6 cellular contexts compared by ENCODE assay signal in the genomic region with DNA sequence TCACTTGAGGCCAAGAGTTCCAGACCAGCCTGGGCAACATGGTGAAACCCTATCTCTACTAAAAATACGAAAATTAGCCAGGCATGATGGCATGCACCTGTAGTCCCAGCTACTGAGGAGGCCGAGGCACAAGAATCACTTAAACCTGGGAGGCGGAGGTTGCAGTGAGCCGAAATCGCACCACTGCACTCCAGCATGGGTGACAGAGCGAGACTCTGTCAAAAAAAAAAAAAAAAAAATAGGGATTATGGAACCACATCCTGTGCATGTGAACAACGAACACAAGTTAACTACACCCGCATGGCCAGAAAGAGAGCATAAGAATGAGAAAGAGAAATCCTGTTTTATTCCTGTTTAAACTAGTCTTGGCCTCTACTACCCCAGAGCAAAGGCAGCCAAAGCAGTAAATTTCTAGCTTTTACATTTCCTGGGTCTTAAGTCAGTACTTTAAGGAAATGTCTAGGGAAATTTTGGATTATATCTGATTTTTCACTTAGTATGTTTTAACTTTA.
A peak's percentile ranks its signal among the peaks of the same experiment; 100 is the strongest.
DNase-seq lines count a peak whose midpoint lies in the region; ATAC-seq and TF ChIP-seq lines count a peak whose summit lies in the region.
"Not testable (repeated sequence)": the region's sequence is repeated elsewhere in the genome, so short reads cannot be mapped to it uniquely, and the experiment has no call there.

No MANE protein-coding gene starts in this region.

- TF ChIP-seq POLR2A in esophagus squamous epithelium (IDR thresholded peaks at IDR 0.05); thyroid gland (IDR thresholded peaks at IDR 0.05): not testable (repeated sequence)

- intact Hi-C loops in esophagus squamous epithelium (cut with DNase I); thyroid gland (cut with DNase I): not testable (repeated sequence)

- H3K9me3 ChIP-seq in DND-41 (ENCODE audit: insufficient read depth, low read length, severe bottlenecking); SJCRH30 (replicated peaks); esophagus squamous epithelium; cardiac muscle cell (ENCODE audit: low read depth); mucosa of stomach (ENCODE audit: control insufficient read depth, low read length); thyroid gland: not testable (repeated sequence)

- H3K9ac ChIP-seq in DND-41 (ENCODE audit: low read depth, low read length): not testable (repeated sequence)
- H3K9ac ChIP-seq in mucosa of stomach (ENCODE audit: low read length): peak overlapping the region; percentile 17

- H3K27ac ChIP-seq in DND-41 (ENCODE audit: low read length) (peak overlapping the region; percentile 61), SJCRH30 (peak overlapping the region; percentile 75), esophagus squamous epithelium (peak overlapping the region in 3 of 4 donors; percentile 50 to 70 (median 66)), cardiac muscle cell (peak overlapping the region; percentile 71), thyroid gland (peak overlapping the region; percentile 64 to 82 (median 79))

- peak; percentile 67 for ATAC-seq in DND-41 (ENCODE audit: insufficient read depth, low read depth)

- H3K4me1 ChIP-seq in DND-41 (ENCODE audit: insufficient read depth, low read length) (peaks cover 22% of the 10 kb centered on the region), SJCRH30 (peaks cover 16% of the 10 kb centered on the region; the same call in 1 of the 2 replicates), esophagus squamous epithelium (peaks cover 6 to 72% (median 6%) of the 10 kb centered on the region in 3 donors), cardiac muscle cell (ENCODE audit: low read depth) (peaks cover 32% of the 10 kb centered on the region), mucosa of stomach (ENCODE audit: control insufficient read depth, insufficient read depth, low read length) (peaks cover 41% of the 10 kb centered on the region), thyroid gland (peaks cover 27 to 38% of the 10 kb centered on the region in 2 donors)

- TF ChIP-seq CTCF in DND-41 (IDR thresholded peaks at IDR 0.05; ENCODE audit: borderline replicate concordance, extremely low read depth, low read length, poor library complexity, severe bottlenecking); esophagus squamous epithelium (IDR thresholded peaks at IDR 0.05); cardiac muscle cell (IDR thresholded peaks at IDR 0.05; ENCODE audit: low read depth, low read length); thyroid gland (IDR thresholded peaks at IDR 0.05): not testable (repeated sequence)

- not testable (repeated sequence) for H4K20me1 ChIP-seq in DND-41 (ENCODE audit: insufficient read depth, low read length)

- H2AFZ ChIP-seq in DND-41 (ENCODE audit: low read depth, low read length): not testable (repeated sequence)

- DNase-seq in DND-41: peak; percentile 10
- DNase-seq in SJCRH30; esophagus squamous epithelium (lab: John Stamatoyannopoulos, UW); cardiac muscle cell (ENCODE audit: low read depth in 1 of 2, low spot score in 1 of 2): not testable (repeated sequence)
- DNase-seq in thyroid gland: peak; percentile 54 to 62

- H3K36me3 ChIP-seq in DND-41 (ENCODE audit: insufficient read depth, low read length); SJCRH30; cardiac muscle cell; mucosa of stomach (ENCODE audit: control insufficient read depth, insufficient read depth, low read length); thyroid gland: not testable (repeated sequence)
- H3K36me3 ChIP-seq in esophagus squamous epithelium: peaks cover 0 to 29% (median 0%) of the 10 kb centered on the region in 3 donors

- not testable (repeated sequence) for H3K4me3 ChIP-seq in DND-41 (ENCODE audit: low read depth in 1 of 2, low read length in 2 of 2); SJCRH30; cardiac muscle cell; mucosa of stomach (ENCODE audit: low read length); thyroid gland (replicated peaks in 1 of 3)
- peak overlapping the region in 1 of 4 donors; percentile 0 for H3K4me3 ChIP-seq in esophagus squamous epithelium

- 91% methylated on average over 7 to 8 of the region's 8 CpGs for WGBS in esophagus squamous epithelium, 2 donors
- 40 to 57% methylated on average over 8 of the region's 8 CpGs for WGBS in thyroid gland, 2 donors

- not testable (repeated sequence) for H3K4me2 ChIP-seq in DND-41 (ENCODE audit: insufficient read depth, low read length)

- H3K27me3 ChIP-seq in DND-41 (ENCODE audit: insufficient read depth, low read length, poor library complexity); SJCRH30; esophagus squamous epithelium; cardiac muscle cell; mucosa of stomach (ENCODE audit: control insufficient read depth, insufficient read depth, low read length); thyroid gland: not testable (repeated sequence)

- H3K79me2 ChIP-seq in DND-41 (ENCODE audit: insufficient read depth, low read length): not testable (repeated sequence)
